ENCODE assay signal across 1 cellular context in the genomic region with DNA sequence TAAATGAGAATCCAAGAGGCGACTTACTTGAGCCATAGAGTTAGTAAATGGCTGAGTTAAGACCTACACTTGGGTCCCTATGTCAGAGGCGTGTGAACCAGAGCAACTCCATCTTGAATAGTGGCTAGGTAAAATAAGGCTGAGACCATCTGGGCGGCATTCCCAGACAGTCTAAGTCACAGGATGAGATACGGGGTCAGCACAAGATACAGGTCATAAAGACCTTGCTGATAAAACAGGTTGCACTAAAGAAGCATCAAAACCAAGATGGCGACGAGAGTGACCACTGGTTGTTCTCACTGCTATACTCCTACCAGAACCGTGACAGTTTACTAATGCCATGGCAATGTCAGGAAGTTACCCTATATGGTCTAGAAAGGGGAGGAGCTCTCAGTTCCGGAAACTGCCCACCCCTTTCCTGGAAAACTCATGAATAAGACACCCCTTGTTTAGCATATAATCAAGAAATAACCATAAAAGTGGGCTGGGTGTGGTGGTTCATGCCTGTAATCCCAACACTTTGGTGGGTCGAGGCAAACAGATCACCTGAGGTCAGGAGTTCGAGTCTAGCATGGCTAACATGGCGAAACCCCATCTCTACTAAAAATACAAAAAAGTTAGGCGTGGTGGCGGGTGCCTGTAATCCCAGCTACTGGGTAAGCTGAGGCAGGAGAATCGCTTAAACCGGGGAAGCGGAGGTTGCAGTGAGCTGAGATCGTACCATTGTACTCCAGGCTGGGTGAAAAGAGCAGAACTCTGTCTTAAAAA.
A peak's percentile ranks its signal among the peaks of the same experiment; 100 is the strongest.
TF ChIP-seq lines count a peak whose summit lies in the region.

No MANE protein-coding gene starts in this region.

TF ChIP-seq in K562, 482 proteins besides CTCF, POLR2A, EP300 and RAD21 (continued from another document and continues in another):
- peak in 1 of 2 experiments; percentile 26; a peak in 1 of 4 replicates for TF ChIP-seq SIX5 (IDR thresholded peaks at IDR 0.05; ENCODE audit: borderline replicate concordance in 1 of 2, insufficient read depth in 1 of 2, low read depth in 1 of 2, low read length in 2 of 2)
- TF ChIP-seq GABPA (tag; conservative IDR thresholded peaks at IDR 0.05; ENCODE audit: low read depth) = peak; percentile 73
- no peak for TF ChIP-seq CBFA2T3 (IDR thresholded peaks at IDR 0.05)
- peak; percentile 99 for TF ChIP-seq BACH1 (tag; IDR thresholded peaks at IDR 0.05)
- TF ChIP-seq ETV6 (IDR thresholded peaks at IDR 0.05; ENCODE audit: borderline replicate concordance in 1 of 2, low read depth in 2 of 2, low read length in 1 of 2) = no peak
- TF ChIP-seq ETV6 (CRISPR knock-in tag; IDR thresholded peaks at IDR 0.05; ENCODE audit: borderline replicate concordance) = no peak
- no peak for TF ChIP-seq FOXJ3 (CRISPR knock-in tag; IDR thresholded peaks at IDR 0.05)
- TF ChIP-seq ZNF140 (CRISPR knock-in tag; IDR thresholded peaks at IDR 0.05) = peak; percentile 88
- no peak for TF ChIP-seq POLR2AphosphoS2 (IDR thresholded peaks at IDR 0.05; ENCODE audit: low read length)
- TF ChIP-seq POLR2B (IDR thresholded peaks at IDR 0.05; ENCODE audit: low read depth, partially characterized antibody) = no peak
- peak; percentile 99 for TF ChIP-seq NFXL1 (CRISPR knock-in tag; IDR thresholded peaks at IDR 0.05)
- peak; percentile 52; the same call in 1 of the 2 replicates for TF ChIP-seq BHLHE40 (IDR thresholded peaks at IDR 0.05; ENCODE audit: low read length)
- no peak for TF ChIP-seq SMARCA5 (IDR thresholded peaks at IDR 0.05)
- TF ChIP-seq, protein P1, sequence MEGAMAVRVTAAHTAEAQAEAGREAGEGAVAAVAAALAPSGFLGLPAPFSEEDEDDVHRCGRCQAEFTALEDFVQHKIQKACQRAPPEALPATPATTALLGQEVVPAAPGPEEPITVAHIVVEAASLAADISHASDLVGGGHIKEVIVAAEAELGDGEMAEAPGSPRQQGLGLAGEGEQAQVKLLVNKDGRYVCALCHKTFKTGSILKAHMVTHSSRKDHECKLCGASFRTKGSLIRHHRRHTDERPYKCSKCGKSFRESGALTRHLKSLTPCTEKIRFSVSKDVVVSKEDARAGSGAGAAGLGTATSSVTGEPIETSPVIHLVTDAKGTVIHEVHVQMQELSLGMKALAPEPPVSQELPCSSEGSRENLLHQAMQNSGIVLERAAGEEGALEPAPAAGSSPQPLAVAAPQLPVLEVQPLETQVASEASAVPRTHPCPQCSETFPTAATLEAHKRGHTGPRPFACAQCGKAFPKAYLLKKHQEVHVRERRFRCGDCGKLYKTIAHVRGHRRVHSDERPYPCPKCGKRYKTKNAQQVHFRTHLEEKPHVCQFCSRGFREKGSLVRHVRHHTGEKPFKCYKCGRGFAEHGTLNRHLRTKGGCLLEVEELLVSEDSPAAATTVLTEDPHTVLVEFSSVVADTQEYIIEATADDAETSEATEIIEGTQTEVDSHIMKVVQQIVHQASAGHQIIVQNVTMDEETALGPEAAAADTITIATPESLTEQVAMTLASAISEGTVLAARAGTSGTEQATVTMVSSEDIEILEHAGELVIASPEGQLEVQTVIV (CRISPR knock-in tag; IDR thresholded peaks at IDR 0.05; ENCODE audit: borderline replicate concordance) = peak; percentile 88
- TF ChIP-seq RBM39 (optimal IDR thresholded peaks at IDR 0.05; ENCODE audit: low read depth, low read length) = no peak
- peak in 1 of 2 experiments; percentile 49; a peak in 1 of 3 replicates for TF ChIP-seq CBX3 (IDR thresholded peaks at IDR 0.05; ENCODE audit: borderline replicate concordance in 1 of 2, low read length in 2 of 2)
- no peak for TF ChIP-seq JUN (IDR thresholded peaks at IDR 0.05; ENCODE audit: borderline replicate concordance, low read depth, low read length)
- no peak for TF ChIP-seq JUN (CRISPR knock-in tag; IDR thresholded peaks at IDR 0.05; ENCODE audit: borderline replicate concordance)
- TF ChIP-seq RFX5 (IDR thresholded peaks at IDR 0.05; ENCODE audit: low read depth, low read length) = no peak
- peak; percentile 24; the same call in 1 of the 2 replicates for TF ChIP-seq MIER1 (IDR thresholded peaks at IDR 0.05; ENCODE audit: low read depth)
- no peak; the same call in 1 of the 2 replicates for TF ChIP-seq LARP7 (IDR thresholded peaks at IDR 0.05)
- TF ChIP-seq, protein P2, sequence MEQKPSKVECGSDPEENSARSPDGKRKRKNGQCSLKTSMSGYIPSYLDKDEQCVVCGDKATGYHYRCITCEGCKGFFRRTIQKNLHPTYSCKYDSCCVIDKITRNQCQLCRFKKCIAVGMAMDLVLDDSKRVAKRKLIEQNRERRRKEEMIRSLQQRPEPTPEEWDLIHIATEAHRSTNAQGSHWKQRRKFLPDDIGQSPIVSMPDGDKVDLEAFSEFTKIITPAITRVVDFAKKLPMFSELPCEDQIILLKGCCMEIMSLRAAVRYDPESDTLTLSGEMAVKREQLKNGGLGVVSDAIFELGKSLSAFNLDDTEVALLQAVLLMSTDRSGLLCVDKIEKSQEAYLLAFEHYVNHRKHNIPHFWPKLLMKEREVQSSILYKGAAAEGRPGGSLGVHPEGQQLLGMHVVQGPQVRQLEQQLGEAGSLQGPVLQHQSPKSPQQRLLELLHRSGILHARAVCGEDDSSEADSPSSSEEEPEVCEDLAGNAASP (IDR thresholded peaks at IDR 0.05) = no peak
- no peak for TF ChIP-seq YBX1 (IDR thresholded peaks at IDR 0.05)
- peak; percentile 99 for TF ChIP-seq GTF2A2 (tag; IDR thresholded peaks at IDR 0.05)
- no peak for TF ChIP-seq FIP1L1 (IDR thresholded peaks at IDR 0.05; ENCODE audit: low read depth, low read length, poor library complexity, severe bottlenecking)
- peak; percentile 99 for TF ChIP-seq ZNF41 (CRISPR knock-in tag; conservative IDR thresholded peaks at IDR 0.05)
- TF ChIP-seq TAF1 (IDR thresholded peaks at IDR 0.05; ENCODE audit: control insufficient read depth, extremely low read depth, insufficient read depth, low read length, severe bottlenecking) = no peak
- TF ChIP-seq JUNB (CRISPR knock-in tag; conservative IDR thresholded peaks at IDR 0.05) = peak; percentile 74
- TF ChIP-seq SREBF1 (IDR thresholded peaks at IDR 0.05; ENCODE audit: borderline replicate concordance, low read depth, low read length) = no peak
- TF ChIP-seq SREBF2 (CRISPR knock-in tag; IDR thresholded peaks at IDR 0.05) = no peak
- no peak for TF ChIP-seq CTBP1 (IDR thresholded peaks at IDR 0.05; ENCODE audit: borderline replicate concordance)
- no peak for TF ChIP-seq MTA1 (IDR thresholded peaks at IDR 0.05; ENCODE audit: borderline replicate concordance)
- TF ChIP-seq FOSL1 (tag; conservative IDR thresholded peaks at IDR 0.05) = peak; percentile 69
- no peak for TF ChIP-seq TAF9B (IDR thresholded peaks at IDR 0.05; ENCODE audit: partially characterized antibody)
- peak; percentile 95 for TF ChIP-seq GABPB2 (CRISPR knock-in tag; conservative IDR thresholded peaks at IDR 0.05)
- TF ChIP-seq, protein P3, sequence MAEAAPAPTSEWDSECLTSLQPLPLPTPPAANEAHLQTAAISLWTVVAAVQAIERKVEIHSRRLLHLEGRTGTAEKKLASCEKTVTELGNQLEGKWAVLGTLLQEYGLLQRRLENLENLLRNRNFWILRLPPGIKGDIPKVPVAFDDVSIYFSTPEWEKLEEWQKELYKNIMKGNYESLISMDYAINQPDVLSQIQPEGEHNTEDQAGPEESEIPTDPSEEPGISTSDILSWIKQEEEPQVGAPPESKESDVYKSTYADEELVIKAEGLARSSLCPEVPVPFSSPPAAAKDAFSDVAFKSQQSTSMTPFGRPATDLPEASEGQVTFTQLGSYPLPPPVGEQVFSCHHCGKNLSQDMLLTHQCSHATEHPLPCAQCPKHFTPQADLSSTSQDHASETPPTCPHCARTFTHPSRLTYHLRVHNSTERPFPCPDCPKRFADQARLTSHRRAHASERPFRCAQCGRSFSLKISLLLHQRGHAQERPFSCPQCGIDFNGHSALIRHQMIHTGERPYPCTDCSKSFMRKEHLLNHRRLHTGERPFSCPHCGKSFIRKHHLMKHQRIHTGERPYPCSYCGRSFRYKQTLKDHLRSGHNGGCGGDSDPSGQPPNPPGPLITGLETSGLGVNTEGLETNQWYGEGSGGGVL (CRISPR knock-in tag; IDR thresholded peaks at IDR 0.05) = peak; percentile 98
- TF ChIP-seq CBX8 (IDR thresholded peaks at IDR 0.05; ENCODE audit: borderline replicate concordance, extremely low read depth, low read depth, low read length, poor library complexity, severe bottlenecking) = no peak
- TF ChIP-seq, protein P4, sequence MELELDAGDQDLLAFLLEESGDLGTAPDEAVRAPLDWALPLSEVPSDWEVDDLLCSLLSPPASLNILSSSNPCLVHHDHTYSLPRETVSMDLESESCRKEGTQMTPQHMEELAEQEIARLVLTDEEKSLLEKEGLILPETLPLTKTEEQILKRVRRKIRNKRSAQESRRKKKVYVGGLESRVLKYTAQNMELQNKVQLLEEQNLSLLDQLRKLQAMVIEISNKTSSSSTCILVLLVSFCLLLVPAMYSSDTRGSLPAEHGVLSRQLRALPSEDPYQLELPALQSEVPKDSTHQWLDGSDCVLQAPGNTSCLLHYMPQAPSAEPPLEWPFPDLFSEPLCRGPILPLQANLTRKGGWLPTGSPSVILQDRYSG (tag; conservative IDR thresholded peaks at IDR 0.05; ENCODE audit: low read depth) = peak; percentile 100
- TF ChIP-seq, protein P5, sequence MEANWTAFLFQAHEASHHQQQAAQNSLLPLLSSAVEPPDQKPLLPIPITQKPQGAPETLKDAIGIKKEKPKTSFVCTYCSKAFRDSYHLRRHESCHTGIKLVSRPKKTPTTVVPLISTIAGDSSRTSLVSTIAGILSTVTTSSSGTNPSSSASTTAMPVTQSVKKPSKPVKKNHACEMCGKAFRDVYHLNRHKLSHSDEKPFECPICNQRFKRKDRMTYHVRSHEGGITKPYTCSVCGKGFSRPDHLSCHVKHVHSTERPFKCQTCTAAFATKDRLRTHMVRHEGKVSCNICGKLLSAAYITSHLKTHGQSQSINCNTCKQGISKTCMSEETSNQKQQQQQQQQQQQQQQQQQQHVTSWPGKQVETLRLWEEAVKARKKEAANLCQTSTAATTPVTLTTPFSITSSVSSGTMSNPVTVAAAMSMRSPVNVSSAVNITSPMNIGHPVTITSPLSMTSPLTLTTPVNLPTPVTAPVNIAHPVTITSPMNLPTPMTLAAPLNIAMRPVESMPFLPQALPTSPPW (CRISPR knock-in tag; IDR thresholded peaks at IDR 0.05) = peak; percentile 88
- no peak for TF ChIP-seq RB1 (IDR thresholded peaks at IDR 0.05; ENCODE audit: low read depth)
- TF ChIP-seq, protein P6, sequence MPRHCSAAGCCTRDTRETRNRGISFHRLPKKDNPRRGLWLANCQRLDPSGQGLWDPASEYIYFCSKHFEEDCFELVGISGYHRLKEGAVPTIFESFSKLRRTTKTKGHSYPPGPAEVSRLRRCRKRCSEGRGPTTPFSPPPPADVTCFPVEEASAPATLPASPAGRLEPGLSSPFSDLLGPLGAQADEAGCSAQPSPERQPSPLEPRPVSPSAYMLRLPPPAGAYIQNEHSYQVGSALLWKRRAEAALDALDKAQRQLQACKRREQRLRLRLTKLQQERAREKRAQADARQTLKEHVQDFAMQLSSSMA (CRISPR knock-in tag; IDR thresholded peaks at IDR 0.05) = peak; percentile 86
- TF ChIP-seq BRF1 (IDR thresholded peaks at IDR 0.05; ENCODE audit: borderline replicate concordance, extremely low read depth, insufficient read length) = no peak
- TF ChIP-seq, protein P7, sequence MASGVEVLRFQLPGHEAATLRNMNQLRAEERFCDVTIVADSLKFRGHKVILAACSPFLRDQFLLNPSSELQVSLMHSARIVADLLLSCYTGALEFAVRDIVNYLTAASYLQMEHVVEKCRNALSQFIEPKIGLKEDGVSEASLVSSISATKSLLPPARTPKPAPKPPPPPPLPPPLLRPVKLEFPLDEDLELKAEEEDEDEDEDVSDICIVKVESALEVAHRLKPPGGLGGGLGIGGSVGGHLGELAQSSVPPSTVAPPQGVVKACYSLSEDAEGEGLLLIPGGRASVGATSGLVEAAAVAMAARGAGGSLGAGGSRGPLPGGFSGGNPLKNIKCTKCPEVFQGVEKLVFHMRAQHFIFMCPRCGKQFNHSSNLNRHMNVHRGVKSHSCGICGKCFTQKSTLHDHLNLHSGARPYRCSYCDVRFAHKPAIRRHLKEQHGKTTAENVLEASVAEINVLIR (CRISPR knock-in tag; IDR thresholded peaks at IDR 0.05) = peak; percentile 93
- peak; percentile 66 for TF ChIP-seq CEBPB (tag; IDR thresholded peaks at IDR 0.05)
- TF ChIP-seq FOXA1 (IDR thresholded peaks at IDR 0.05; ENCODE audit: borderline replicate concordance) = no peak
- peak; percentile 23; the same call in 1 of the 2 replicates for TF ChIP-seq TOE1 (IDR thresholded peaks at IDR 0.05; ENCODE audit: borderline replicate concordance)
- no peak for TF ChIP-seq TOE1 (CRISPR knock-in tag; IDR thresholded peaks at IDR 0.05; ENCODE audit: borderline replicate concordance, low read depth)
- TF ChIP-seq ZBTB1 (CRISPR knock-in tag; IDR thresholded peaks at IDR 0.05; ENCODE audit: borderline replicate concordance, low read depth) = no peak
- TF ChIP-seq SMAD4 (CRISPR knock-in tag; conservative IDR thresholded peaks at IDR 0.05) = peak; percentile 100
- TF ChIP-seq NR4A1 (CRISPR knock-in tag; IDR thresholded peaks at IDR 0.05) = peak; percentile 99
- peak; percentile 100 for TF ChIP-seq NR4A1 (tag; IDR thresholded peaks at IDR 0.05)
- TF ChIP-seq SMARCA4 (IDR thresholded peaks at IDR 0.05) = 0 out of 2 replicates have a peak, but pooled peaks have one; percentile 18
- TF ChIP-seq KDM2B (CRISPR knock-in tag; IDR thresholded peaks at IDR 0.05) = peak; percentile 85; the same call in 1 of the 2 replicates
- TF ChIP-seq ZNF668 (CRISPR knock-in tag; IDR thresholded peaks at IDR 0.05) = peak; percentile 100
- TF ChIP-seq HDAC3 (IDR thresholded peaks at IDR 0.05; ENCODE audit: borderline replicate concordance, partially characterized antibody) = no peak
- TF ChIP-seq, protein P8, sequence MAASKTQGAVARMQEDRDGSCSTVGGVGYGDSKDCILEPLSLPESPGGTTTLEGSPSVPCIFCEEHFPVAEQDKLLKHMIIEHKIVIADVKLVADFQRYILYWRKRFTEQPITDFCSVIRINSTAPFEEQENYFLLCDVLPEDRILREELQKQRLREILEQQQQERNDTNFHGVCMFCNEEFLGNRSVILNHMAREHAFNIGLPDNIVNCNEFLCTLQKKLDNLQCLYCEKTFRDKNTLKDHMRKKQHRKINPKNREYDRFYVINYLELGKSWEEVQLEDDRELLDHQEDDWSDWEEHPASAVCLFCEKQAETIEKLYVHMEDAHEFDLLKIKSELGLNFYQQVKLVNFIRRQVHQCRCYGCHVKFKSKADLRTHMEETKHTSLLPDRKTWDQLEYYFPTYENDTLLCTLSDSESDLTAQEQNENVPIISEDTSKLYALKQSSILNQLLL (CRISPR knock-in tag; IDR thresholded peaks at IDR 0.05; ENCODE audit: borderline replicate concordance) = no peak
- TF ChIP-seq U2AF2 (optimal IDR thresholded peaks at IDR 0.05; ENCODE audit: low read depth, low read length) = no peak
- TF ChIP-seq ZNF124 (CRISPR knock-in tag; IDR thresholded peaks at IDR 0.05) = no peak
- TF ChIP-seq, protein P9, sequence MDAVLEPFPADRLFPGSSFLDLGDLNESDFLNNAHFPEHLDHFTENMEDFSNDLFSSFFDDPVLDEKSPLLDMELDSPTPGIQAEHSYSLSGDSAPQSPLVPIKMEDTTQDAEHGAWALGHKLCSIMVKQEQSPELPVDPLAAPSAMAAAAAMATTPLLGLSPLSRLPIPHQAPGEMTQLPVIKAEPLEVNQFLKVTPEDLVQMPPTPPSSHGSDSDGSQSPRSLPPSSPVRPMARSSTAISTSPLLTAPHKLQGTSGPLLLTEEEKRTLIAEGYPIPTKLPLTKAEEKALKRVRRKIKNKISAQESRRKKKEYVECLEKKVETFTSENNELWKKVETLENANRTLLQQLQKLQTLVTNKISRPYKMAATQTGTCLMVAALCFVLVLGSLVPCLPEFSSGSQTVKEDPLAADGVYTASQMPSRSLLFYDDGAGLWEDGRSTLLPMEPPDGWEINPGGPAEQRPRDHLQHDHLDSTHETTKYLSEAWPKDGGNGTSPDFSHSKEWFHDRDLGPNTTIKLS (IDR thresholded peaks at IDR 0.05; ENCODE audit: borderline replicate concordance, low read depth) = no peak
- no peak for TF ChIP-seq MXI1 (IDR thresholded peaks at IDR 0.05; ENCODE audit: low read depth, low read length)
